In the genomic region with DNA sequence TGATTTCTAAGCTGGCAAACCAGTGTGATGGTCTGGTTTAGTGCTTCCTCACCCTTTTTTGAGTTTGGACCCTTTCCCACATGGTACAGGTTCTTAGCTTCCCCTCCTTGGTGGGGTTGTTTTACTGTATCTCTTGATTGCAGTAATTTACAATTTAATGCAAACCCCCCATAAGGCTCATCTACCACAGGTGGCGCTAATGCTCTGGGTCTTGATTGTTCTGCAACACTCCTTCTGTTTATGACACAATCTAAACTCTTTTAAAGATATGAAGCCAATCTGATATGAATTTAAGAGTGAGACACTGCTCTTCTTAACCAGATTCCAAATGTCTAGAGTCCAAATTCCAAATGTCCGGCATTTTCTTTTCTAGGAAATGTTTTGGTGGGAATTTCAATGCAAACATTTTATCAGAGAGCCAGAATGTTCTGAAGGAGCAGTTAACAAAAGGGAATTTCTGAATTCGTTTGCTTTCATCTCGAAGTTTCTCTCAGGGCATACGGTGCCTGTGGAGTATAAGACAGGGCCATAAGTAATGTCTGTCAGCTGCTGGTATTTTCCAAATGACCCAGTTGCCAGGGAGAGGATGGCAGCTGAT, we compare ENCODE assay signal across 9 cellular contexts.
DNase-seq lines count a peak whose midpoint lies in the region; ATAC-seq and TF ChIP-seq lines count a peak whose summit lies in the region.
"Had no signal": no experiment of that assay in that cellular context is flagged by ENCODE, and none has a peak within 500 bp of the region (broad histone marks: within the 10 kb centered on the region; RNA-seq: fewer than 3 reads in every experiment).

No MANE protein-coding gene starts in this region.

- H3K27me3 ChIP-seq in heart left ventricle (no peaks in the 10 kb centered on the region), tibial nerve (no peaks in the 10 kb centered on the region)

- intact Hi-C loops in heart left ventricle (cut with DNase I) (loop anchor here in 3 of 10 donors (5.0 to 10.0 kb wide), 2 partner anchors 40 to 808 kb away; no protein-coding TSS in a partner anchor), left cardiac atrium (cut with DNase I) (no loop called here)

- ATAC-seq in heart left ventricle (peak in 1 of 4 donors; percentile 31), left cardiac atrium (no peak), GM18909 (IDR thresholded peaks at IDR 0.05; ENCODE audit: poor library complexity, unreplicated experiment) (no peak)
- ATAC-seq: activated naive CD4-positive, alpha-beta T cell treated with anti-CD3 and anti-CD28 coated beads, Interleukin-2, amount 50 U/mL, for 72 hours had no signal

- H3K4me3 ChIP-seq in heart left ventricle (no peak overlapping the region), tibial nerve (no peak overlapping the region)

- DNase-seq in heart left ventricle (peak in 1 of 5 donors; percentile 42), left cardiac atrium (no peak), NCI-H526 (lab: John Stamatoyannopoulos, UW) (peak; percentile 54 to 58), iPS-NIHi7 (ENCODE audit: extremely low spot score) (peak; percentile 45), tibial nerve (ENCODE audit: low spot score in 2 of 2) (no peak), cerebellar nuclear complex (lab: John Stamatoyannopoulos, UW) (no peak)
- peak; percentile 28 for DNase-seq in activated gamma-delta T cell treated with anti-CD3 and anti-CD28 coated beads, Interleukin-2, amount 50 U/mL, for 16 hours (ENCODE audit: low read depth)

- TF ChIP-seq CTCF in heart left ventricle (IDR thresholded peaks at IDR 0.05) (peak; percentile 15 to 62 (median 34)), tibial nerve (IDR thresholded peaks at IDR 0.05) (peak in 3 of 5 experiments; percentile 27 to 30 (median 27))

- no peak for TF ChIP-seq EP300 in tibial nerve (IDR thresholded peaks at IDR 0.05)

- 64 to 73% (median 67%) methylated on average over 5 of the region's 5 CpGs for WGBS in heart left ventricle, 4 donors
- WGBS in tibial nerve, 2 donors: 70 to 72% methylated on average over 5 of the region's 5 CpGs

- H3K4me1 ChIP-seq in heart left ventricle (peaks cover 0 to 17% (median 6%) of the 10 kb centered on the region in 12 donors), tibial nerve (peaks cover 0 to 4% (median 2%) of the 10 kb centered on the region in 4 donors)

- no peak overlapping the region for H3K27ac ChIP-seq in heart left ventricle
- H3K27ac ChIP-seq in tibial nerve: peak overlapping the region in 1 of 4 donors; percentile 11

- H3K9me3 ChIP-seq in heart left ventricle (peaks cover 0 to 6% (median 0%) of the 10 kb centered on the region in 12 donors), tibial nerve (no peaks in the 10 kb centered on the region)

- TF ChIP-seq POLR2A in heart left ventricle (IDR thresholded peaks at IDR 0.05): no peak
- no peak for TF ChIP-seq POLR2A in tibial nerve (IDR thresholded peaks at IDR 0.05)

- H3K36me3 ChIP-seq in heart left ventricle (peaks cover 0 to 35% (median 0%) of the 10 kb centered on the region in 9 donors), tibial nerve (peaks cover 0 to 33% (median 0%) of the 10 kb centered on the region in 3 donors)

Comparison
In these comparisons a context has a peak if more than half of its experiments do, and no peak if none do; other contexts are left out.
1. DNase-seq: peak in NCI-H526 (2 of 2), activated gamma-delta T cell treated with anti-CD3 and anti-CD28 coated beads, Interleukin-2, amount 50 U/mL, for 16 hours (single experiment) and iPS-NIHi7 (single experiment); none in left cardiac atrium (single experiment), tibial nerve (0 of 2) and cerebellar nuclear complex (0 of 2).